16 cellular contexts compared by ENCODE assay signal in the genomic region with DNA sequence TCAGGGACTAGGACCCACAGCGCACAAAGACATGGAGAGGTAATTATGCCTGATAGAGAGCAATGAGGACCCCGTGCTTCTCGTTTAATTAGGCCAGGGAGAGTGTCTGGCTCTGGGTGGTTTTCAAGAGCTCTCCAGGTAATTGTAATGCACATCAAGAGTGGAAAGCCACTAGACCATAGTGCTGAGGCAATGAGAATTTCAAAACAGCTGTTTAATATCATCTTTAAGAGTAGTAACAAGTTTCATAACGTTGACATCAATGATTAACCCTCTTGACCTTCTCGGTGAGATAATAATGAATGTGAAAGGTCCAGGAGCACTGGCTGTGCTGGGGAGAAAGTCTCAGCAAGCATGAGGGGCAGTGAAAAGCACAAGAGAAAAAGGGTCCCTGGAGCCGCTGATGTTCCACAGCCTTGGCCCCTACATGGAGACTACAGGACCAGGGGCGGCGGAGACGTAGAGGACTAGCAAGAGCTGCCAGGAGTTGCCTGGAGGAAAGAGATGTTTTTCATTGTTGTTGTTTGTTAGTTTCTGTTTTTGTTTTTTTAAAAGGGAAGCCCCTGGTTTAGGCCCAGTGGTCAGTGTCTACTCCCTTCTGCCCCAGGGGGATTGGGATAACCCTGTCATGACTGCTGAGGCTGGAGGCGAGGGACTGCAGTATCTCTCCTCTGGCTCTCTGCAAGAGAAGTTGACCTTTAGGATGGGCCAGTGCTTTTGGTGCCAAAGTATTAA. TPM values are rescaled to one million over a fixed set of nuclear protein-coding genes. Genes with fewer than 3 reads are reported as not detected.
A peak's percentile ranks its signal among the peaks of the same experiment; 100 is the strongest.
DNase-seq lines count a peak whose midpoint lies in the region; ATAC-seq and TF ChIP-seq lines count a peak whose summit lies in the region.
"Had no signal": no experiment of that assay in that cellular context is flagged by ENCODE, and none has a peak within 500 bp of the region (broad histone marks: within the 10 kb centered on the region; RNA-seq: fewer than 3 reads in every experiment).

No MANE protein-coding gene starts in this region.

- intact Hi-C loops in A673 (cut with micrococcal nuclease; ENCODE audit: unreplicated experiment): no loop called here

- H3K27ac ChIP-seq in cardiac muscle cell (peak overlapping the region; percentile 76), A673 (ENCODE audit: low read depth, low read length, poor library complexity, severe bottlenecking) (no peak overlapping the region)
- H3K27ac ChIP-seq: PC-9, testis had no signal

- peak; percentile 20 for ATAC-seq in GM19468 (IDR thresholded peaks at IDR 0.05; ENCODE audit: extremely low read depth, unreplicated experiment)

- H3K27me3 ChIP-seq in cardiac muscle cell: no peaks in the 10 kb centered on the region
- H3K27me3 ChIP-seq in A673 (replicated peaks; ENCODE audit: insufficient read depth, low read depth, low read length, poor library complexity): no peaks in the 10 kb centered on the region
- H3K27me3 ChIP-seq: testis had no signal

- H3K9me3 ChIP-seq in cardiac muscle cell (ENCODE audit: low read depth) (no peaks in the 10 kb centered on the region), A673 (ENCODE audit: low read depth, low read length, poor library complexity, severe bottlenecking) (no peaks in the 10 kb centered on the region)
- H3K9me3 ChIP-seq: HAP-1, testis had no signal

- TF ChIP-seq CTCF in cardiac muscle cell (IDR thresholded peaks at IDR 0.05; ENCODE audit: low read depth, low read length) (no peak), A673 (conservative IDR thresholded peaks at IDR 0.05; ENCODE audit: low read depth, low read length) (no peak)

- CTCF ChIA-PET in A673 (lab: Charles Lee): no interaction called here

- peaks cover 17% of the 10 kb centered on the region for H3K4me1 ChIP-seq in cardiac muscle cell (ENCODE audit: low read depth)
- H3K4me1 ChIP-seq in A673 (ENCODE audit: insufficient read depth, low read length, poor library complexity, severe bottlenecking): no peaks in the 10 kb centered on the region
- H3K4me1 ChIP-seq: HAP-1, testis had no signal

- peak; percentile 85 for DNase-seq in DMS79 (lab: John Stamatoyannopoulos, UW)
- peak; percentile 75 for DNase-seq in NCI-H1092 treated with DMSO at 0.1 percent for 48 hours (lab: John Stamatoyannopoulos, UW)
- DNase-seq in cardiac muscle cell (ENCODE audit: low read depth in 1 of 2, low spot score in 1 of 2): peak in 1 of 2 donors; percentile 30
- no peak for DNase-seq in A673 (ENCODE audit: low spot score)
- no peak for DNase-seq in NCI-H2196 treated with DMSO at 0.1 percent for 48 hours (lab: John Stamatoyannopoulos, UW; ENCODE audit: unreplicated experiment)
- DNase-seq in stimulated activated CD4-positive, alpha-beta T cell treated with anti-CD3 and anti-CD28 coated beads, Interleukin-2, amount 100 ng/mL, for 48 hours: no peak
- no peak for DNase-seq in midbrain (lab: John Stamatoyannopoulos, UW)
- DNase-seq: activated CD4-positive, alpha-beta memory T cell treated with anti-CD3 and anti-CD28 coated beads for 36 hours; activated naive CD4-positive, alpha-beta T cell treated with anti-CD3 and anti-CD28 coated beads for 36 hours; PC-9; T-helper 2 cell; testis had no signal

- no TSS peak for BruUV-seq in A673 (replicated peaks; lab: Mats Ljungman, UMichigan)

- H3K36me3 ChIP-seq in cardiac muscle cell (no peaks in the 10 kb centered on the region), A673 (ENCODE audit: insufficient read depth, low read length, poor library complexity, severe bottlenecking) (no peaks in the 10 kb centered on the region)
- H3K36me3 ChIP-seq: HAP-1 had no signal

- POLR2A ChIA-PET in A673 (lab: Charles Lee; ENCODE audit: low non-redundant PET): no interaction called here

- H3K4me3 ChIP-seq in cardiac muscle cell: no peak overlapping the region
- no peak overlapping the region for H3K4me3 ChIP-seq in A673 (ENCODE audit: low read depth, low read length, poor library complexity, severe bottlenecking)
- H3K4me3 ChIP-seq: HAP-1, PC-9, testis had no signal

RNA-seq across cellular contexts. Expression of a gene that starts 14.8 kb away (rescaled TPM):
- not detected in 2 replicates for total RNA-seq in cardiac muscle cell
- not detected in 2 replicates for polyA plus RNA-seq in cardiac muscle cell
- not detected in 2 replicates for total RNA-seq in A673 (2021)
- total RNA-seq: cerebellum, PC-9, renal cortical epithelial cell had no signal

RNA-seq across cellular contexts. Expression of a gene that starts 54.9 kb away (rescaled TPM):
- total RNA-seq in cardiac muscle cell (1.6 and 5.2 TPM in 2 replicates), A673 (2021) (1.8 and 3.0 TPM in 2 replicates)
- 0.38 and 1.4 TPM in 2 replicates for polyA plus RNA-seq in cardiac muscle cell

Comparison
In these comparisons a context has a peak if more than half of its experiments do, and no peak if none do; other contexts are left out.
1. DNase-seq: peak in DMS79 (single experiment) and NCI-H1092 treated with DMSO at 0.1 percent for 48 hours (single experiment); none in A673 (single experiment), NCI-H2196 treated with DMSO at 0.1 percent for 48 hours (single experiment), stimulated activated CD4-positive, alpha-beta T cell treated with anti-CD3 and anti-CD28 coated beads, Interleukin-2, amount 100 ng/mL, for 48 hours (0 of 2) and midbrain (single experiment).